ENCODE assay signal across 14 cellular contexts in genomic region chr4:6472008-6472386, GRCh38. TPM values are rescaled to one million over a fixed set of nuclear protein-coding genes. Genes with fewer than 3 reads are reported as not detected.
DNase-seq lines count a peak whose midpoint lies in the region; ATAC-seq, FAIRE-seq and TF ChIP-seq lines count a peak whose summit lies in the region.
"Had no signal": no experiment of that assay in that cellular context is flagged by ENCODE, and none has a peak within 500 bp of the region (broad histone marks: within the 10 kb centered on the region; RNA-seq: fewer than 3 reads in every experiment).

No MANE protein-coding gene starts in this region.

- no peaks in the 10 kb centered on the region for H3K9me1 ChIP-seq in keratinocyte (ENCODE audit: control insufficient read depth, extremely low read depth, insufficient read depth, low read length)

- H3K27me3 ChIP-seq in adipocyte (replicated peaks; ENCODE audit: control insufficient read depth, insufficient read depth, low read length) (peaks cover 44% of the 10 kb centered on the region), keratinocyte (ENCODE audit: control insufficient read depth, extremely low read depth, insufficient read depth, low read length) (peaks cover 24% of the 10 kb centered on the region)

- peak; percentile 28 for DNase-seq in activated naive CD8-positive, alpha-beta T cell treated with anti-CD3 and anti-CD28 coated beads, Interleukin-2, amount 10 ng/mL, durations not matched to agents 7 days and 5 days
- no peak for DNase-seq in activated naive CD8-positive, alpha-beta T cell treated with anti-CD3 and anti-CD28 coated beads, Interleukin-2, amount 50 U/mL, for 24 hours
- peak; percentile 4 for DNase-seq in adipocyte (ENCODE audit: low read depth)
- no peak for DNase-seq in keratinocyte (ENCODE audit: low read depth, low spot score)
- DNase-seq in type B pancreatic cell (ENCODE audit: extremely low spot score, unreplicated experiment), result peak; percentile 62
- no peak for DNase-seq in stimulated activated effector memory CD8-positive, alpha-beta T cell treated with anti-CD3 and anti-CD28 coated beads, Interleukin-12 subunit alpha, Interleukin-12 subunit beta, amount 100 ng/mL, for 72 hours (ENCODE audit: low spot score in 2 of 2)
- no peak for DNase-seq in stimulated activated naive B cell treated with anti-CD40 and anti-IgM and Interleukin-4, amounts not matched to agents 10 μg/mL and 1 μg/mL and 100 μg/mL, for 72 hours
- DNase-seq in iPS-NIHi7 (ENCODE audit: extremely low spot score), result no peak
- DNase-seq: AML-193, GF-D8, naive B cell, SHP77 treated with DMSO at 0.1 percent for 48 hours had no signal

- no peak overlapping the region for H3K27ac ChIP-seq in keratinocyte (ENCODE audit: control insufficient read depth, insufficient read depth, low read length)

- TF ChIP-seq CTCF in keratinocyte (optimal IDR thresholded peaks at IDR 0.05 in 1 of 3, IDR thresholded peaks at IDR 0.05 in 1 of 3, conservative IDR thresholded peaks at IDR 0.05 in 1 of 3; ENCODE audit: extremely low read depth in 1 of 3, insufficient read depth in 2 of 3, low read length in 3 of 3), result no peak
- no peak for TF ChIP-seq CTCF in type B pancreatic cell (conservative IDR thresholded peaks at IDR 0.05)

- peaks cover 58% of the 10 kb centered on the region for H3K27me3 Mint-ChIP-seq in activated naive CD8-positive, alpha-beta T cell treated with anti-CD3 and anti-CD28 coated beads, Interleukin-2, amount 10 ng/mL, durations not matched to agents 7 days and 5 days
- H3K27me3 Mint-ChIP-seq in activated naive CD8-positive, alpha-beta T cell treated with anti-CD3 and anti-CD28 coated beads, Interleukin-2, amount 50 U/mL, for 24 hours, result peaks cover 50% of the 10 kb centered on the region
- H3K27me3 Mint-ChIP-seq in type B pancreatic cell, result peaks cover 81% of the 10 kb centered on the region
- H3K27me3 Mint-ChIP-seq in stimulated activated naive B cell treated with anti-CD40 and anti-IgM and Interleukin-4, amounts not matched to agents 10 μg/mL and 1 μg/mL and 100 μg/mL, for 72 hours, result peaks cover 67 to 69% of the 10 kb centered on the region in 2 donors

- no peak overlapping the region for H3K27ac Mint-ChIP-seq in activated naive CD8-positive, alpha-beta T cell treated with anti-CD3 and anti-CD28 coated beads, Interleukin-2, amount 10 ng/mL, durations not matched to agents 7 days and 5 days
- no peak overlapping the region for H3K27ac Mint-ChIP-seq in activated naive CD8-positive, alpha-beta T cell treated with anti-CD3 and anti-CD28 coated beads, Interleukin-2, amount 50 U/mL, for 24 hours
- no peak overlapping the region for H3K27ac Mint-ChIP-seq in type B pancreatic cell
- H3K27ac Mint-ChIP-seq in stimulated activated effector memory CD8-positive, alpha-beta T cell treated with anti-CD3 and anti-CD28 coated beads, Interleukin-12 subunit alpha, Interleukin-12 subunit beta, amount 100 ng/mL, for 72 hours, result no peak overlapping the region
- H3K27ac Mint-ChIP-seq in stimulated activated naive B cell treated with anti-CD40 and anti-IgM and Interleukin-4, amounts not matched to agents 10 μg/mL and 1 μg/mL and 100 μg/mL, for 72 hours, result no peak overlapping the region
- H3K27ac Mint-ChIP-seq: naive B cell had no signal

- H3K4me1 Mint-ChIP-seq in activated naive CD8-positive, alpha-beta T cell treated with anti-CD3 and anti-CD28 coated beads, Interleukin-2, amount 10 ng/mL, durations not matched to agents 7 days and 5 days, result peaks cover 3% of the 10 kb centered on the region
- H3K4me1 Mint-ChIP-seq in activated naive CD8-positive, alpha-beta T cell treated with anti-CD3 and anti-CD28 coated beads, Interleukin-2, amount 50 U/mL, for 24 hours, result peaks cover 3% of the 10 kb centered on the region
- no peaks in the 10 kb centered on the region for H3K4me1 Mint-ChIP-seq in type B pancreatic cell (ENCODE audit: unreplicated experiment)
- H3K4me1 Mint-ChIP-seq in stimulated activated effector memory CD8-positive, alpha-beta T cell treated with anti-CD3 and anti-CD28 coated beads, Interleukin-12 subunit alpha, Interleukin-12 subunit beta, amount 100 ng/mL, for 72 hours, result no peaks in the 10 kb centered on the region
- H3K4me1 Mint-ChIP-seq in stimulated activated naive B cell treated with anti-CD40 and anti-IgM and Interleukin-4, amounts not matched to agents 10 μg/mL and 1 μg/mL and 100 μg/mL, for 72 hours, result peaks cover 0 to 3% of the 10 kb centered on the region in 2 donors

- H3K9ac ChIP-seq in adipocyte (ENCODE audit: low read length), result no peak overlapping the region
- no peak overlapping the region for H3K9ac ChIP-seq in keratinocyte (ENCODE audit: control insufficient read depth, extremely low read depth, insufficient read depth, low read length)

- H4K20me1 ChIP-seq in keratinocyte (ENCODE audit: control insufficient read depth, extremely low read depth, insufficient read depth, low read length), result peaks cover 3% of the 10 kb centered on the region

- ATAC-seq in activated naive CD8-positive, alpha-beta T cell treated with anti-CD3 and anti-CD28 coated beads, Interleukin-2, amount 10 ng/mL, durations not matched to agents 7 days and 5 days (ENCODE audit: low read depth), result no peak
- no peak for ATAC-seq in activated naive CD8-positive, alpha-beta T cell treated with anti-CD3 and anti-CD28 coated beads, Interleukin-2, amount 50 U/mL, for 24 hours
- ATAC-seq in stimulated activated effector memory CD8-positive, alpha-beta T cell treated with anti-CD3 and anti-CD28 coated beads, Interleukin-12 subunit alpha, Interleukin-12 subunit beta, amount 100 ng/mL, for 72 hours, result no peak
- no peak for ATAC-seq in stimulated activated naive B cell treated with anti-CD40 and anti-IgM and Interleukin-4, amounts not matched to agents 10 μg/mL and 1 μg/mL and 100 μg/mL, for 72 hours (replicated peaks)

- dilution Hi-C loops in keratinocyte (cut with MboI; ENCODE audit: extremely low pct_ligation_motif_present, low sequenced_read_pairs), result no loop called here

- POLR2A ChIA-PET in activated naive CD8-positive, alpha-beta T cell treated with anti-CD3 and anti-CD28 coated beads, Interleukin-2, amount 10 ng/mL, durations not matched to agents 7 days and 5 days (lab: Charles Lee), result no interaction called here

- no peaks in the 10 kb centered on the region for H3K36me3 ChIP-seq in adipocyte (ENCODE audit: control insufficient read depth, insufficient read depth, low read length, severe bottlenecking)
- no peaks in the 10 kb centered on the region for H3K36me3 ChIP-seq in keratinocyte (ENCODE audit: control insufficient read depth in 2 of 2, extremely low read depth in 1 of 2, insufficient read depth in 2 of 2, low read length in 2 of 2)

- H3K79me2 ChIP-seq in keratinocyte (ENCODE audit: control insufficient read depth, insufficient read depth, low read length), result no peaks in the 10 kb centered on the region

- no peaks in the 10 kb centered on the region for H3K36me3 Mint-ChIP-seq in activated naive CD8-positive, alpha-beta T cell treated with anti-CD3 and anti-CD28 coated beads, Interleukin-2, amount 10 ng/mL, durations not matched to agents 7 days and 5 days
- H3K36me3 Mint-ChIP-seq in activated naive CD8-positive, alpha-beta T cell treated with anti-CD3 and anti-CD28 coated beads, Interleukin-2, amount 50 U/mL, for 24 hours (ENCODE audit: low read depth), result no peaks in the 10 kb centered on the region
- no peaks in the 10 kb centered on the region for H3K36me3 Mint-ChIP-seq in type B pancreatic cell
- H3K36me3 Mint-ChIP-seq in stimulated activated effector memory CD8-positive, alpha-beta T cell treated with anti-CD3 and anti-CD28 coated beads, Interleukin-12 subunit alpha, Interleukin-12 subunit beta, amount 100 ng/mL, for 72 hours, result no peaks in the 10 kb centered on the region
- no peaks in the 10 kb centered on the region for H3K36me3 Mint-ChIP-seq in stimulated activated naive B cell treated with anti-CD40 and anti-IgM and Interleukin-4, amounts not matched to agents 10 μg/mL and 1 μg/mL and 100 μg/mL, for 72 hours

- peak overlapping the region; percentile 8 for H3K4me2 ChIP-seq in keratinocyte (ENCODE audit: control insufficient read depth, extremely low read depth, insufficient read depth, low read depth, low read length)

- no peak overlapping the region for H2AFZ ChIP-seq in keratinocyte (ENCODE audit: control insufficient read depth, low read length)

- peaks cover 5% of the 10 kb centered on the region for H3K4me1 ChIP-seq in adipocyte (ENCODE audit: control insufficient read depth, insufficient read depth, low read length)
- H3K4me1 ChIP-seq in keratinocyte (ENCODE audit: control insufficient read depth, extremely low read depth, insufficient read depth, low read length), result no peaks in the 10 kb centered on the region

- H3K9me3 ChIP-seq in adipocyte (ENCODE audit: control insufficient read depth, low read length) (no peaks in the 10 kb centered on the region), keratinocyte (ENCODE audit: control insufficient read depth, low read depth, low read length) (no peaks in the 10 kb centered on the region)

- no peak for FAIRE-seq in keratinocyte (lab: Jason Lieb, UNC)
- FAIRE-seq: bronchial epithelial cell, islet of Langerhans had no signal

- no peaks in the 10 kb centered on the region for H3K9me3 Mint-ChIP-seq in activated naive CD8-positive, alpha-beta T cell treated with anti-CD3 and anti-CD28 coated beads, Interleukin-2, amount 10 ng/mL, durations not matched to agents 7 days and 5 days
- H3K9me3 Mint-ChIP-seq in activated naive CD8-positive, alpha-beta T cell treated with anti-CD3 and anti-CD28 coated beads, Interleukin-2, amount 50 U/mL, for 24 hours, result no peaks in the 10 kb centered on the region
- H3K9me3 Mint-ChIP-seq in type B pancreatic cell, result no peaks in the 10 kb centered on the region
- no peaks in the 10 kb centered on the region for H3K9me3 Mint-ChIP-seq in stimulated activated effector memory CD8-positive, alpha-beta T cell treated with anti-CD3 and anti-CD28 coated beads, Interleukin-12 subunit alpha, Interleukin-12 subunit beta, amount 100 ng/mL, for 72 hours
- H3K9me3 Mint-ChIP-seq in stimulated activated naive B cell treated with anti-CD40 and anti-IgM and Interleukin-4, amounts not matched to agents 10 μg/mL and 1 μg/mL and 100 μg/mL, for 72 hours, result peaks cover 0 to 3% of the 10 kb centered on the region in 2 donors

- H3K4me3 ChIP-seq in adipocyte (ENCODE audit: low read length), result no peak overlapping the region
- peak overlapping the region in 2 of 3 experiments; percentile 11 to 54 for H3K4me3 ChIP-seq in keratinocyte (ENCODE audit: control insufficient read depth in 2 of 3, extremely low read depth in 1 of 3, insufficient read depth in 2 of 3, low read depth in 1 of 3, low read length in 3 of 3)

- H3K4me3 Mint-ChIP-seq in activated naive CD8-positive, alpha-beta T cell treated with anti-CD3 and anti-CD28 coated beads, Interleukin-2, amount 10 ng/mL, durations not matched to agents 7 days and 5 days, result no peak overlapping the region
- no peak overlapping the region for H3K4me3 Mint-ChIP-seq in activated naive CD8-positive, alpha-beta T cell treated with anti-CD3 and anti-CD28 coated beads, Interleukin-2, amount 50 U/mL, for 24 hours
- H3K4me3 Mint-ChIP-seq in type B pancreatic cell, result no peak overlapping the region
- H3K4me3 Mint-ChIP-seq in stimulated activated effector memory CD8-positive, alpha-beta T cell treated with anti-CD3 and anti-CD28 coated beads, Interleukin-12 subunit alpha, Interleukin-12 subunit beta, amount 100 ng/mL, for 72 hours, result no peak overlapping the region
- H3K4me3 Mint-ChIP-seq in stimulated activated naive B cell treated with anti-CD40 and anti-IgM and Interleukin-4, amounts not matched to agents 10 μg/mL and 1 μg/mL and 100 μg/mL, for 72 hours, result no peak overlapping the region

RNA-seq across cellular contexts. Expression of gene PPP2R2C, which starts 0.4 kb away (rescaled TPM):
- total RNA-seq in activated naive CD8-positive, alpha-beta T cell treated with anti-CD3 and anti-CD28 coated beads, Interleukin-2, amount 10 ng/mL, durations not matched to agents 7 days and 5 days, result not detected
- 12.3 to 20.2 TPM (median 18.6 TPM) in 3 replicates for polyA plus RNA-seq in keratinocyte
- 20.2 TPM for polyA plus RNA-seq in keratinocyte (2011; ENCODE audit: low read depth)
- polyA plus RNA-seq in keratinocyte (2011; cell fraction: cytosol; rRNA removed), result 21.5 and 24.6 TPM in 2 replicates
- 17.0 and 19.9 TPM in 2 replicates for polyA plus RNA-seq in keratinocyte (2011; cell fraction: nucleus; rRNA removed)
- polyA plus RNA-seq in keratinocyte (2012; ENCODE audit: low replicate concordance), result 17.3 and 34.6 TPM in 2 replicates
- 26.5 to 72.4 TPM (median 53.0 TPM) in 3 replicates for polyA minus RNA-seq in keratinocyte
- polyA minus RNA-seq in keratinocyte (2011; cell fraction: cytosol; rRNA and poly(A)+ RNA removed), result 29.0 TPM
- 10.4 and 20.3 TPM in 2 replicates for polyA minus RNA-seq in keratinocyte (2011; cell fraction: nucleus; rRNA and poly(A)+ RNA removed)
- total RNA-seq in type B pancreatic cell (ENCODE audit: low replicate concordance), result 10.8 and 52.6 TPM in 2 replicates

Comparison
In these comparisons a context has a peak if more than half of its experiments do, and no peak if none do; other contexts are left out.
1. DNase-seq: peak in activated naive CD8-positive, alpha-beta T cell treated with anti-CD3 and anti-CD28 coated beads, Interleukin-2, amount 10 ng/mL, durations not matched to agents 7 days and 5 days (single experiment), adipocyte (single experiment) and type B pancreatic cell (single experiment); none in activated naive CD8-positive, alpha-beta T cell treated with anti-CD3 and anti-CD28 coated beads, Interleukin-2, amount 50 U/mL, for 24 hours (single experiment), keratinocyte (single experiment), stimulated activated effector memory CD8-positive, alpha-beta T cell treated with anti-CD3 and anti-CD28 coated beads, Interleukin-12 subunit alpha, Interleukin-12 subunit beta, amount 100 ng/mL, for 72 hours (0 of 2), stimulated activated naive B cell treated with anti-CD40 and anti-IgM and Interleukin-4, amounts not matched to agents 10 μg/mL and 1 μg/mL and 100 μg/mL, for 72 hours (single experiment) and iPS-NIHi7 (single experiment).